ENCODE assay signal across 8 cellular contexts in the genomic region with DNA sequence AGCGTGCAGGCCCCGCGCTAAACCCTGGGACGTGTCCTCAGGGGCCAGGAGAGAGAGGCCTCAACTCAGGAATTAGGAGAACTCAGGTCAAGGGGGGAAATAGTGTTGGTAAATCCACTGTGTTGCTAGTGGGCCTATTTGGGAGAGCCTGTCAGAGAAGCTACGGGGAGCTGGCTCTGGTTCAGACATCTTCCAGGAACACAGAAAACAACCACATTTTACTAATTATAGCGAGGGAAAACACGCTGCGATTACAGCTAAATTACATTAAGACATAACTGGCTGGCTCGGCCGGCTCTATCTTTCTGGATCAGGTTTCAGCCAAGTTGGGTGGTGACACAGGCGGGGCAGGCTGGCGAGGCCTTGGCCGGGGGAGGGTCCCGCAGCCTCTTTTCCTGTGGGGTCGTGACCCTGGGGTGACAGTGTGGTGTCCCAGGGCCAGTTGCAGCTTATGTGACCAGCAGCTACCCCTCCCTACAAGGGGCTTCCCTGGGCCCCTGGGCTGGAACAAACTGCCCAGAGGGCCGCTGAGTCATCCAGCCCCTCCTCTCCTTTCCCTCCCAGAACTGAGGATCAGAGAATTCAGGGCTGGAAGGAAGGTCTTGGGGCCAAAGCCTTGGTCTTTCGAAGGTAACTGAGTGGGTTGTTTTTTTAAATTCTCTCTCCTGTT.
DNase-seq lines count a peak whose midpoint lies in the region; ATAC-seq, FAIRE-seq and TF ChIP-seq lines count a peak whose summit lies in the region.

No MANE protein-coding gene starts in this region.

- H3K9ac ChIP-seq in K562 (ENCODE audit: insufficient read depth in 1 of 2, low read depth in 2 of 2, low read length in 2 of 2) (peak overlapping the region; percentile 47 to 54; a peak in 3 of 4 replicates), kidney (ENCODE audit: low read length in 2 of 2) (no peak overlapping the region)

- 0 out of 2 replicates have a peak, but pooled peaks have one; percentile 27 for TF ChIP-seq POLR2A in K562 (conservative IDR thresholded peaks at IDR 0.05)

- FAIRE-seq in K562 (lab: Jason Lieb, UNC): peak; percentile 90
- FAIRE-seq in kidney (lab: Jason Lieb, UNC): no peak

- no peak overlapping the region for H3K4me3 Mint-ChIP-seq in activated CD8-positive, alpha-beta memory T cell treated with anti-CD3 and anti-CD28 coated beads, Interleukin-2, amount 10 ng/mL, durations not matched to agents 7 days and 5 days
- no peak overlapping the region for H3K4me3 Mint-ChIP-seq in naive thymus-derived CD8-positive, alpha-beta T cell

- H3K79me2 ChIP-seq in K562 (ENCODE audit: control insufficient read depth, insufficient read depth, low read length): no peaks in the 10 kb centered on the region

- no peaks in the 10 kb centered on the region for H3K36me3 Mint-ChIP-seq in activated CD8-positive, alpha-beta memory T cell treated with anti-CD3 and anti-CD28 coated beads, Interleukin-2, amount 10 ng/mL, durations not matched to agents 7 days and 5 days
- no peaks in the 10 kb centered on the region for H3K36me3 Mint-ChIP-seq in naive thymus-derived CD8-positive, alpha-beta T cell

- H3K4me3 ChIP-seq in K562 (no peak overlapping the region), kidney (ENCODE audit: low read length in 2 of 2) (no peak overlapping the region), tibial artery (peak overlapping the region in 1 of 2 donors; percentile 8)

- no peak for TF ChIP-seq CTCF in K562 (IDR thresholded peaks at IDR 0.05 in 2 of 3, conservative IDR thresholded peaks at IDR 0.05 in 1 of 3; ENCODE audit: insufficient read depth in 2 of 3, low read depth in 1 of 3, low read length in 3 of 3)
- no peak for TF ChIP-seq CTCF in kidney (IDR thresholded peaks at IDR 0.05; ENCODE audit: borderline replicate concordance, extremely low read depth, insufficient read depth)
- no peak for TF ChIP-seq CTCF in tibial artery (IDR thresholded peaks at IDR 0.05)

- H2AFZ ChIP-seq in K562 (ENCODE audit: low read depth, low read length): peak overlapping the region; percentile 94

- peaks cover 10% of the 10 kb centered on the region for H3K27me3 Mint-ChIP-seq in activated CD8-positive, alpha-beta memory T cell treated with anti-CD3 and anti-CD28 coated beads, Interleukin-2, amount 10 ng/mL, durations not matched to agents 7 days and 5 days
- H3K27me3 Mint-ChIP-seq in naive thymus-derived CD8-positive, alpha-beta T cell: peaks cover 0 to 12% (median 3%) of the 10 kb centered on the region in 5 donors

- ATAC-seq in K562: peak; percentile 95
- ATAC-seq in activated CD8-positive, alpha-beta memory T cell treated with anti-CD3 and anti-CD28 coated beads, Interleukin-2, amount 10 ng/mL, durations not matched to agents 7 days and 5 days: no peak
- ATAC-seq in HG03342 (IDR thresholded peaks at IDR 0.05; ENCODE audit: unreplicated experiment): no peak
- ATAC-seq in naive thymus-derived CD8-positive, alpha-beta T cell: no peak

- 1% methylated on average over 17 of the region's 17 CpGs for WGBS in K562 (ENCODE audit: insufficient coverage, low coverage, missing lambda C conversion rate)

- no peaks in the 10 kb centered on the region for H3K9me3 ChIP-seq in K562 (replicated peaks; ENCODE audit: control insufficient read depth, insufficient read depth, low read depth, low read length)
- no peaks in the 10 kb centered on the region for H3K9me3 ChIP-seq in kidney (ENCODE audit: control insufficient read depth in 1 of 2, low read length in 2 of 2)
- no peaks in the 10 kb centered on the region for H3K9me3 ChIP-seq in tibial artery

- TF ChIP-seq RAD21 in K562 (CRISPR knock-in tag; conservative IDR thresholded peaks at IDR 0.05 in 1 of 2, IDR thresholded peaks at IDR 0.05 in 1 of 2): no peak

- H3K27ac ChIP-seq in K562 (ENCODE audit: extremely low read depth, low read depth, low read length) (peak overlapping the region; percentile 75), kidney (ENCODE audit: low read depth in 2 of 2, low read length in 2 of 2) (peak overlapping the region in 1 of 2 donors; percentile 11), tibial artery (peak overlapping the region; percentile 78 to 84)

- no peak overlapping the region for H3K27ac Mint-ChIP-seq in activated CD8-positive, alpha-beta memory T cell treated with anti-CD3 and anti-CD28 coated beads, Interleukin-2, amount 10 ng/mL, durations not matched to agents 7 days and 5 days
- H3K27ac Mint-ChIP-seq in naive thymus-derived CD8-positive, alpha-beta T cell: no peak overlapping the region

- POLR2A ChIA-PET in K562 (lab: Yijun Ruan, JAX): interaction anchor here (0.6 to 1.0 kb wide), 4 partner anchors 12 to 25 kb away, joined by 3 to 5 read pairs (median 3); no protein-coding TSS in a partner anchor
- POLR2A ChIA-PET in naive thymus-derived CD8-positive, alpha-beta T cell (lab: Charles Lee): no interaction called here

- DNase-seq in HUDEP-2 (lab: John Stamatoyannopoulos, UW; ENCODE audit: unreplicated experiment in 76 of 76) (peak in 54 of 76 experiments; percentile 4 to 73 (median 36)), K562 (ENCODE audit: extremely low read depth in 1 of 4, low spot score in 3 of 4) (peak; percentile 88 to 89 (median 89)), kidney (peak; percentile 92), tibial artery (peak; percentile 84 to 85), NCI-H128 (lab: John Stamatoyannopoulos, UW; ENCODE audit: unreplicated experiment) (no peak)
- no peak for DNase-seq in activated CD8-positive, alpha-beta memory T cell treated with anti-CD3 and anti-CD28 coated beads, Interleukin-2, amount 10 ng/mL, durations not matched to agents 7 days and 5 days
- no peak for DNase-seq in naive thymus-derived CD8-positive, alpha-beta T cell

- H3K36me3 ChIP-seq in K562 (ENCODE audit: control insufficient read depth, insufficient read depth, low read length) (no peaks in the 10 kb centered on the region), kidney (ENCODE audit: control insufficient read depth in 1 of 2, insufficient read depth in 2 of 2, low read length in 2 of 2) (no peaks in the 10 kb centered on the region), tibial artery (no peaks in the 10 kb centered on the region)

- H4K20me1 ChIP-seq in K562 (replicated peaks; ENCODE audit: control insufficient read depth, insufficient read depth, low read length): no peaks in the 10 kb centered on the region

- BruUV-seq in K562 (replicated peaks; lab: Mats Ljungman, UMichigan): no TSS peak

- CTCF ChIA-PET in K562 (lab: Yijun Ruan, JAX; ENCODE audit: low intra/inter-chr PET ratio): interaction anchor here (1.1 kb wide), 1 partner anchor 115 kb away, joined by 5 read pairs; no protein-coding TSS in a partner anchor
- CTCF ChIA-PET in activated CD8-positive, alpha-beta memory T cell treated with anti-CD3 and anti-CD28 coated beads, Interleukin-2, amount 10 ng/mL, durations not matched to agents 7 days and 5 days (lab: Charles Lee): no interaction called here

- peak; percentile 69 for TF ChIP-seq EP300 in K562 (IDR thresholded peaks at IDR 0.05; ENCODE audit: low read length)

- H3K9me3 Mint-ChIP-seq in activated CD8-positive, alpha-beta memory T cell treated with anti-CD3 and anti-CD28 coated beads, Interleukin-2, amount 10 ng/mL, durations not matched to agents 7 days and 5 days (ENCODE audit: low read depth): no peaks in the 10 kb centered on the region
- H3K9me3 Mint-ChIP-seq in naive thymus-derived CD8-positive, alpha-beta T cell: no peaks in the 10 kb centered on the region

- intact Hi-C loops in K562 (cut with micrococcal nuclease): no loop called here
- intact Hi-C loops in kidney (cut with DNase I): no loop called here
- intact Hi-C loops in tibial artery (cut with DNase I; ENCODE audit: low total_unique reads): no loop called here

- H3K27me3 ChIP-seq in K562 (ENCODE audit: control insufficient read depth in 2 of 2, insufficient read depth in 2 of 2, low read length in 2 of 2): 0 out of 5 replicates have a peak, but pooled peaks cover 0 to 4% of the 10 kb centered on the region in 2 experiments
- no peaks in the 10 kb centered on the region for H3K27me3 ChIP-seq in tibial artery

- peaks cover 24 to 32% of the 10 kb centered on the region in 2 experiments for H3K4me1 ChIP-seq in K562 (replicated peaks in 1 of 2; ENCODE audit: control insufficient read depth in 2 of 2, insufficient read depth in 2 of 2, low read length in 2 of 2)
- H3K4me1 ChIP-seq in kidney (ENCODE audit: control insufficient read depth in 1 of 2, insufficient read depth in 1 of 2, low read depth in 1 of 2, low read length in 2 of 2): peaks cover 0 to 4% of the 10 kb centered on the region in 2 donors
- peaks cover 0 to 40% (median 37%) of the 10 kb centered on the region in 4 donors for H3K4me1 ChIP-seq in tibial artery

- in situ Hi-C loops in K562 (cut with MboI): no loop called here

- no peaks in the 10 kb centered on the region for H3K9me1 ChIP-seq in K562 (ENCODE audit: control insufficient read depth, insufficient read depth, low read length)

- H3K4me2 ChIP-seq in K562 (ENCODE audit: insufficient read depth, low read length): peak overlapping the region; percentile 60

- no peaks in the 10 kb centered on the region for H3K4me1 Mint-ChIP-seq in activated CD8-positive, alpha-beta memory T cell treated with anti-CD3 and anti-CD28 coated beads, Interleukin-2, amount 10 ng/mL, durations not matched to agents 7 days and 5 days
- H3K4me1 Mint-ChIP-seq in naive thymus-derived CD8-positive, alpha-beta T cell: peaks cover 0 to 3% (median 0%) of the 10 kb centered on the region in 4 donors

TF ChIP-seq in K562, 482 proteins besides CTCF, POLR2A, EP300 and RAD21 (continues in another document):
- TF ChIP-seq FOXK1 (CRISPR knock-in tag; IDR thresholded peaks at IDR 0.05; ENCODE audit: borderline replicate concordance) (peak; percentile 57; the same call in 1 of the 2 replicates), KLF1 (tag; IDR thresholded peaks at IDR 0.05) (no peak), ZNF586 (CRISPR knock-in tag; conservative IDR thresholded peaks at IDR 0.05) (no peak), NCOR1 (IDR thresholded peaks at IDR 0.05) (no peak; the same call in 1 of the 2 replicates), GTF2A2 (tag; IDR thresholded peaks at IDR 0.05) (peak; percentile 29; the same call in 1 of the 2 replicates), GTF2E2 (tag; IDR thresholded peaks at IDR 0.05) (peak; percentile 53; the same call in 1 of the 2 replicates), SPI1 (IDR thresholded peaks at IDR 0.05; ENCODE audit: borderline replicate concordance, low read depth, low read length) (no peak), TCF7 (IDR thresholded peaks at IDR 0.05; ENCODE audit: borderline replicate concordance) (no peak)
- TF ChIP-seq, protein P1, sequence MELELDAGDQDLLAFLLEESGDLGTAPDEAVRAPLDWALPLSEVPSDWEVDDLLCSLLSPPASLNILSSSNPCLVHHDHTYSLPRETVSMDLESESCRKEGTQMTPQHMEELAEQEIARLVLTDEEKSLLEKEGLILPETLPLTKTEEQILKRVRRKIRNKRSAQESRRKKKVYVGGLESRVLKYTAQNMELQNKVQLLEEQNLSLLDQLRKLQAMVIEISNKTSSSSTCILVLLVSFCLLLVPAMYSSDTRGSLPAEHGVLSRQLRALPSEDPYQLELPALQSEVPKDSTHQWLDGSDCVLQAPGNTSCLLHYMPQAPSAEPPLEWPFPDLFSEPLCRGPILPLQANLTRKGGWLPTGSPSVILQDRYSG (tag; conservative IDR thresholded peaks at IDR 0.05; ENCODE audit: low read depth): 0 out of 2 replicates have a peak, but pooled peaks have one; percentile 35

Comparison
In these comparisons a context has a peak if more than half of its experiments do, and no peak if none do; other contexts are left out.
1. DNase-seq: peak in HUDEP-2 (54 of 76), K562 (4 of 4), kidney (single experiment) and tibial artery (2 of 2); none in activated CD8-positive, alpha-beta memory T cell treated with anti-CD3 and anti-CD28 coated beads, Interleukin-2, amount 10 ng/mL, durations not matched to agents 7 days and 5 days (single experiment), NCI-H128 (single experiment) and naive thymus-derived CD8-positive, alpha-beta T cell (0 of 10).
2. H3K9ac ChIP-seq: peak in K562 (2 of 2); none in kidney (0 of 2).